In the genomic region with DNA sequence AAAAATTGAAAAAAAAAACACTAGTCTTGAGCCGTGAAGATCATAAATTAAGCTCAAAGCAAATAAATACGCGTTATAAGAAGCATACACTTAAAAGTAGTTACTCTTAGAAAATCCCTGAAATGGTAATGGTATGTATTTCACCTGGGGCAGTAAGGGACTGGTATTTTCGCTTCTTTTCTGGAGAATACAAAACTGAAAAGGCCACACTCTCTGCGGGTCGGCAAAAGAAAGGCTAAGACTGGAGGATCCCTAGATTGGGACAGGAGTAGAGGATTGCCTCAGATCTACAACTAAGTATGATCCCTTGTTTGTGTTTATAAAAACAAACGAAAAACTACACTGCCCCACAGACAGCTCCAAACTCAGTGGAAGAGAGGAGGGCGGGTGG, we compare ENCODE assay signal across 8 cellular contexts. TPM values are rescaled to one million over a fixed set of nuclear protein-coding genes. Genes with fewer than 3 reads are reported as not detected.
DNase-seq lines count a peak whose midpoint lies in the region; ATAC-seq, FAIRE-seq and TF ChIP-seq lines count a peak whose summit lies in the region.

No MANE protein-coding gene starts in this region.

- no peaks in the 10 kb centered on the region for H3K9me1 ChIP-seq in keratinocyte (ENCODE audit: control insufficient read depth, extremely low read depth, insufficient read depth, low read length)

- H3K9me3 ChIP-seq in keratinocyte (ENCODE audit: control insufficient read depth, low read depth, low read length) (no peaks in the 10 kb centered on the region), suprapubic skin (no peaks in the 10 kb centered on the region)

- peak overlapping the region; percentile 79 for H3K4me2 ChIP-seq in keratinocyte (ENCODE audit: control insufficient read depth, extremely low read depth, insufficient read depth, low read depth, low read length)

- H3K9me3 Mint-ChIP-seq in T-helper 2 cell treated with Interferon-gamma antibody and Interleukin-4, amounts not matched to agents 5 μg/mL and 100 μg/mL, for 36 hours: no peaks in the 10 kb centered on the region
- H3K9me3 Mint-ChIP-seq in activated naive CD8-positive, alpha-beta T cell (ENCODE audit: low read depth): no peaks in the 10 kb centered on the region

- TF ChIP-seq POLR2A in suprapubic skin (IDR thresholded peaks at IDR 0.05): no peak

- DNase-seq in T-helper 2 cell treated with Interferon-gamma antibody and Interleukin-4, amounts not matched to agents 5 μg/mL and 100 μg/mL, for 36 hours (ENCODE audit: low spot score): no peak
- DNase-seq in T-helper 2 cell: no peak
- no peak for DNase-seq in keratinocyte (ENCODE audit: low read depth, low spot score)
- DNase-seq in suprapubic skin (ENCODE audit: low spot score in 2 of 2): no peak
- no peak for DNase-seq in GDM1 (lab: John Stamatoyannopoulos, UW)

- H3K27me3 ChIP-seq in keratinocyte (ENCODE audit: control insufficient read depth, extremely low read depth, insufficient read depth, low read length): no peaks in the 10 kb centered on the region
- H3K27me3 ChIP-seq in suprapubic skin: no peaks in the 10 kb centered on the region

- peaks cover 20% of the 10 kb centered on the region for H3K36me3 Mint-ChIP-seq in T-helper 2 cell treated with Interferon-gamma antibody and Interleukin-4, amounts not matched to agents 5 μg/mL and 100 μg/mL, for 36 hours (ENCODE audit: low read depth)
- peaks cover 4% of the 10 kb centered on the region for H3K36me3 Mint-ChIP-seq in activated naive CD8-positive, alpha-beta T cell

- H3K27ac Mint-ChIP-seq in T-helper 2 cell treated with Interferon-gamma antibody and Interleukin-4, amounts not matched to agents 5 μg/mL and 100 μg/mL, for 36 hours: peak overlapping the region; percentile 100
- H3K27ac Mint-ChIP-seq in activated naive CD8-positive, alpha-beta T cell: peak overlapping the region; percentile 100

- peak overlapping the region; percentile 91 for H3K9ac ChIP-seq in keratinocyte (ENCODE audit: control insufficient read depth, extremely low read depth, insufficient read depth, low read length)

- H3K27me3 Mint-ChIP-seq in T-helper 2 cell treated with Interferon-gamma antibody and Interleukin-4, amounts not matched to agents 5 μg/mL and 100 μg/mL, for 36 hours (ENCODE audit: low read depth): no peaks in the 10 kb centered on the region
- no peaks in the 10 kb centered on the region for H3K27me3 Mint-ChIP-seq in activated naive CD8-positive, alpha-beta T cell

- peak overlapping the region; percentile 100 for H3K4me3 Mint-ChIP-seq in T-helper 2 cell treated with Interferon-gamma antibody and Interleukin-4, amounts not matched to agents 5 μg/mL and 100 μg/mL, for 36 hours
- peak overlapping the region; percentile 100 for H3K4me3 Mint-ChIP-seq in activated naive CD8-positive, alpha-beta T cell

- no peaks in the 10 kb centered on the region for H4K20me1 ChIP-seq in keratinocyte (ENCODE audit: control insufficient read depth, extremely low read depth, insufficient read depth, low read length)

- H3K36me3 ChIP-seq in keratinocyte (ENCODE audit: control insufficient read depth in 2 of 2, extremely low read depth in 1 of 2, insufficient read depth in 2 of 2, low read length in 2 of 2): no peaks in the 10 kb centered on the region
- H3K36me3 ChIP-seq in suprapubic skin: no peaks in the 10 kb centered on the region

- under 1% methylated on average over 8 of the region's 8 CpGs for WGBS in suprapubic skin

- H3K27ac ChIP-seq in keratinocyte (ENCODE audit: control insufficient read depth, insufficient read depth, low read length): peak overlapping the region; percentile 92
- peak overlapping the region; percentile 94 for H3K27ac ChIP-seq in suprapubic skin

- H3K4me3 ChIP-seq in keratinocyte (ENCODE audit: control insufficient read depth in 2 of 3, extremely low read depth in 1 of 3, insufficient read depth in 2 of 3, low read depth in 1 of 3, low read length in 3 of 3) (peak overlapping the region; percentile 88 to 96 (median 89)), suprapubic skin (peak overlapping the region; percentile 89)

- TF ChIP-seq CTCF in keratinocyte (optimal IDR thresholded peaks at IDR 0.05 in 1 of 3, IDR thresholded peaks at IDR 0.05 in 1 of 3, conservative IDR thresholded peaks at IDR 0.05 in 1 of 3; ENCODE audit: extremely low read depth in 1 of 3, insufficient read depth in 2 of 3, low read length in 3 of 3) (no peak), suprapubic skin (IDR thresholded peaks at IDR 0.05) (no peak)

- H2AFZ ChIP-seq in keratinocyte (ENCODE audit: control insufficient read depth, low read length): peak overlapping the region; percentile 73

- H3K4me1 Mint-ChIP-seq in T-helper 2 cell treated with Interferon-gamma antibody and Interleukin-4, amounts not matched to agents 5 μg/mL and 100 μg/mL, for 36 hours (ENCODE audit: low read depth): peaks cover 20% of the 10 kb centered on the region
- peaks cover 52% of the 10 kb centered on the region for H3K4me1 Mint-ChIP-seq in activated naive CD8-positive, alpha-beta T cell (ENCODE audit: low read depth)

- no peak for FAIRE-seq in keratinocyte (lab: Jason Lieb, UNC)

- no peak for TF ChIP-seq EP300 in suprapubic skin (IDR thresholded peaks at IDR 0.05)

- dilution Hi-C loops in keratinocyte (cut with MboI; ENCODE audit: extremely low pct_ligation_motif_present, low sequenced_read_pairs): no loop called here

- H3K4me1 ChIP-seq in keratinocyte (ENCODE audit: control insufficient read depth, extremely low read depth, insufficient read depth, low read length) (peaks cover 10% of the 10 kb centered on the region), suprapubic skin (peaks cover 27% of the 10 kb centered on the region)

- ATAC-seq in GM21360 (IDR thresholded peaks at IDR 0.05; ENCODE audit: unreplicated experiment) (no peak), GM18907 (IDR thresholded peaks at IDR 0.05; ENCODE audit: unreplicated experiment) (no peak)

- H3K79me2 ChIP-seq in keratinocyte (ENCODE audit: control insufficient read depth, insufficient read depth, low read length): peaks cover 48% of the 10 kb centered on the region

RNA-seq across cellular contexts. Expression of gene TSG101, which starts 0.6 kb away (rescaled TPM):
- polyA plus RNA-seq in keratinocyte: 113 to 148 TPM (median 130 TPM) in 3 replicates
- 354 TPM for polyA plus RNA-seq in keratinocyte (2011; ENCODE audit: low read depth)
- 106 and 170 TPM in 2 replicates for polyA plus RNA-seq in keratinocyte (2011; cell fraction: cytosol; rRNA removed)
- polyA plus RNA-seq in keratinocyte (2011; cell fraction: nucleus; rRNA removed): 109 and 113 TPM in 2 replicates
- 50.9 and 79.5 TPM in 2 replicates for polyA plus RNA-seq in keratinocyte (2012; ENCODE audit: low replicate concordance)
- polyA minus RNA-seq in keratinocyte: 102 to 125 TPM (median 114 TPM) in 3 replicates
- polyA minus RNA-seq in keratinocyte (2011; cell fraction: cytosol; rRNA and poly(A)+ RNA removed): 54.1 TPM
- 30.3 and 63.8 TPM in 2 replicates for polyA minus RNA-seq in keratinocyte (2011; cell fraction: nucleus; rRNA and poly(A)+ RNA removed)
- 10 to 100 TPM; 67.8 to 80.0 (median 71.8) TPM for total RNA-seq in suprapubic skin
